ENCODE assay signal across 11 cellular contexts in genomic region chr5:151104795-151105194, GRCh38. TPM values are rescaled to one million over a fixed set of nuclear protein-coding genes. Genes with fewer than 3 reads are reported as not detected.
DNase-seq lines count a peak whose midpoint lies in the region; ATAC-seq and TF ChIP-seq lines count a peak whose summit lies in the region.
"Had no signal": no experiment of that assay in that cellular context is flagged by ENCODE, and none has a peak within 500 bp of the region (broad histone marks: within the 10 kb centered on the region; RNA-seq: fewer than 3 reads in every experiment).

No MANE protein-coding gene starts in this region.

- H3K27me3 Mint-ChIP-seq in progenitor cell of endocrine pancreas: no peaks in the 10 kb centered on the region
- no peaks in the 10 kb centered on the region for H3K27me3 Mint-ChIP-seq in activated T-cell treated with anti-CD3 and anti-CD28 coated beads, Interleukin-2, amount 50 U/mL, for 4 hours (ENCODE audit: low read depth)
- H3K27me3 Mint-ChIP-seq: dendritic cell treated with granulocyte-macrophage colony-stimulating factor and Interleukin-4, amounts not matched to agents 40 ng/mL and 50 ng/mL, for 4 days had no signal

- H3K27ac ChIP-seq in left lung: no peak overlapping the region
- no peak overlapping the region for H3K27ac ChIP-seq in WERI-Rb-1

- peak; percentile 69 for DNase-seq in EH (ENCODE audit: low read depth)
- DNase-seq in choroid plexus epithelial cell (ENCODE audit: low read depth): peak; percentile 33
- DNase-seq in left lung: no peak
- DNase-seq in progenitor cell of endocrine pancreas (ENCODE audit: low spot score, unreplicated experiment): no peak
- DNase-seq in WERI-Rb-1: no peak
- no peak for DNase-seq in activated T-cell treated with anti-CD3 and anti-CD28 coated beads, Interleukin-2, amount 50 U/mL, for 4 hours
- no peak for DNase-seq in SKM-1 treated with dmso at 0.1 percent for 144 hours (lab: John Stamatoyannopoulos, UW; ENCODE audit: unreplicated experiment)
- DNase-seq: activated effector memory CD4-positive, alpha-beta T cell treated with anti-CD3 and anti-CD28 coated beads, Interleukin-2, amount 50 U/mL, for 16 hours; nucleus accumbens had no signal

- H3K27ac Mint-ChIP-seq in progenitor cell of endocrine pancreas: no peak overlapping the region
- H3K27ac Mint-ChIP-seq: dendritic cell treated with granulocyte-macrophage colony-stimulating factor and Interleukin-4, amounts not matched to agents 40 ng/mL and 50 ng/mL, for 4 days had no signal

- peak; percentile 34 for ATAC-seq in left lung
- ATAC-seq in activated T-cell treated with anti-CD3 and anti-CD28 coated beads, Interleukin-2, amount 50 U/mL, for 4 hours: no peak

- H3K36me3 ChIP-seq in left lung (peaks cover 0 to 84% of the 10 kb centered on the region in 2 donors), skeletal muscle satellite cell (ENCODE audit: insufficient read depth, low read length) (peaks cover 90% of the 10 kb centered on the region), WERI-Rb-1 (no peaks in the 10 kb centered on the region; the same call in 1 of the 2 replicates)

- no peak overlapping the region for H3K4me3 ChIP-seq in choroid plexus epithelial cell (ENCODE audit: low read depth, low read length)
- H3K4me3 ChIP-seq in left lung: no peak overlapping the region
- H3K4me3 ChIP-seq in skeletal muscle satellite cell (ENCODE audit: low read length): no peak overlapping the region
- H3K4me3 ChIP-seq in WERI-Rb-1 (ENCODE audit: low read depth, low read length): no peak overlapping the region

- H3K4me1 ChIP-seq in left lung (peaks cover 0 to 37% of the 10 kb centered on the region in 2 donors), skeletal muscle satellite cell (ENCODE audit: control insufficient read depth, insufficient read depth, low read length) (peaks cover 22% of the 10 kb centered on the region)

- no peaks in the 10 kb centered on the region for H3K9me3 ChIP-seq in left lung
- H3K9me3 ChIP-seq in skeletal muscle satellite cell (replicated peaks; ENCODE audit: low read length): no peaks in the 10 kb centered on the region
- H3K9me3 ChIP-seq in WERI-Rb-1 (ENCODE audit: severe bottlenecking): no peaks in the 10 kb centered on the region

- intact Hi-C loops in left lung (cut with DNase I): no loop called here

- H3K27me3 ChIP-seq in left lung: no peaks in the 10 kb centered on the region
- H3K27me3 ChIP-seq in skeletal muscle satellite cell (ENCODE audit: control insufficient read depth, insufficient read depth, low read length): no peaks in the 10 kb centered on the region
- no peaks in the 10 kb centered on the region for H3K27me3 ChIP-seq in WERI-Rb-1 (ENCODE audit: insufficient read depth, low read depth, severe bottlenecking)

- TF ChIP-seq CTCF in choroid plexus epithelial cell (conservative IDR thresholded peaks at IDR 0.05; ENCODE audit: low read depth, low read length): no peak
- TF ChIP-seq CTCF in left lung (IDR thresholded peaks at IDR 0.05): no peak
- TF ChIP-seq CTCF in progenitor cell of endocrine pancreas (IDR thresholded peaks at IDR 0.05; ENCODE audit: unreplicated experiment): no peak
- TF ChIP-seq CTCF in WERI-Rb-1 (IDR thresholded peaks at IDR 0.05; ENCODE audit: low read depth, low read length): no peak

- H3K4me1 Mint-ChIP-seq in progenitor cell of endocrine pancreas (ENCODE audit: low read depth): peaks cover 3% of the 10 kb centered on the region
- H3K4me1 Mint-ChIP-seq in activated T-cell treated with anti-CD3 and anti-CD28 coated beads, Interleukin-2, amount 50 U/mL, for 4 hours (ENCODE audit: low read depth): peaks cover 2% of the 10 kb centered on the region

- H3K4me2 ChIP-seq in skeletal muscle satellite cell (ENCODE audit: low read length): no peak overlapping the region

- peak overlapping the region; percentile 37 for H3K9ac ChIP-seq in skeletal muscle satellite cell (ENCODE audit: low read depth, low read length)

- no peaks in the 10 kb centered on the region for H3K36me3 Mint-ChIP-seq in progenitor cell of endocrine pancreas (ENCODE audit: insufficient read depth)
- H3K36me3 Mint-ChIP-seq in activated T-cell treated with anti-CD3 and anti-CD28 coated beads, Interleukin-2, amount 50 U/mL, for 4 hours (ENCODE audit: insufficient read depth): peaks cover 47% of the 10 kb centered on the region

- no peaks in the 10 kb centered on the region for H3K9me3 Mint-ChIP-seq in progenitor cell of endocrine pancreas (ENCODE audit: low read depth)
- H3K9me3 Mint-ChIP-seq in activated T-cell treated with anti-CD3 and anti-CD28 coated beads, Interleukin-2, amount 50 U/mL, for 4 hours: no peaks in the 10 kb centered on the region
- H3K9me3 Mint-ChIP-seq: dendritic cell treated with granulocyte-macrophage colony-stimulating factor and Interleukin-4, amounts not matched to agents 40 ng/mL and 50 ng/mL, for 4 days had no signal

- H3K4me3 Mint-ChIP-seq in progenitor cell of endocrine pancreas (ENCODE audit: low read depth): no peak overlapping the region
- H3K4me3 Mint-ChIP-seq in activated T-cell treated with anti-CD3 and anti-CD28 coated beads, Interleukin-2, amount 50 U/mL, for 4 hours: no peak overlapping the region
- H3K4me3 Mint-ChIP-seq: dendritic cell treated with granulocyte-macrophage colony-stimulating factor and Interleukin-4, amounts not matched to agents 40 ng/mL and 50 ng/mL, for 4 days had no signal

RNA-seq across cellular contexts. Expression of gene TNIP1, which starts 24.0 kb away (rescaled TPM):
- total RNA-seq in left lung (100 to 1,000 TPM; 111 to 133 TPM), progenitor cell of endocrine pancreas (53.8 and 55.0 TPM in 2 replicates)
- total RNA-seq in skeletal muscle satellite cell (2012; rRNA removed): 61.3 and 64.7 TPM in 2 replicates
- total RNA-seq in activated T-cell treated with anti-CD3 and anti-CD28 coated beads, Interleukin-2, amount 50 U/mL, for 4 hours: 100 to 1,000 TPM; 199 to 329 (median 211) TPM

RNA-seq across cellular contexts. Expression of gene ANXA6, which starts 52.8 kb away (rescaled TPM):
- total RNA-seq in left lung (100 to 1,000 TPM; 188 to 198 TPM), progenitor cell of endocrine pancreas (27.7 and 28.5 TPM in 2 replicates)
- 324 and 407 TPM in 2 replicates for total RNA-seq in skeletal muscle satellite cell (2012; rRNA removed)
- 100 to 1,000 TPM; 102 to 156 (median 128) TPM for total RNA-seq in activated T-cell treated with anti-CD3 and anti-CD28 coated beads, Interleukin-2, amount 50 U/mL, for 4 hours

Comparison
In these comparisons a context has a peak if more than half of its experiments do, and no peak if none do; other contexts are left out.
1. DNase-seq: peak in EH (single experiment) and choroid plexus epithelial cell (single experiment); none in left lung (0 of 2), progenitor cell of endocrine pancreas (single experiment), WERI-Rb-1 (single experiment), activated T-cell treated with anti-CD3 and anti-CD28 coated beads, Interleukin-2, amount 50 U/mL, for 4 hours (single experiment) and SKM-1 treated with dmso at 0.1 percent for 144 hours (single experiment).